ENCODE assay signal across 1 cellular context in the genomic region with DNA sequence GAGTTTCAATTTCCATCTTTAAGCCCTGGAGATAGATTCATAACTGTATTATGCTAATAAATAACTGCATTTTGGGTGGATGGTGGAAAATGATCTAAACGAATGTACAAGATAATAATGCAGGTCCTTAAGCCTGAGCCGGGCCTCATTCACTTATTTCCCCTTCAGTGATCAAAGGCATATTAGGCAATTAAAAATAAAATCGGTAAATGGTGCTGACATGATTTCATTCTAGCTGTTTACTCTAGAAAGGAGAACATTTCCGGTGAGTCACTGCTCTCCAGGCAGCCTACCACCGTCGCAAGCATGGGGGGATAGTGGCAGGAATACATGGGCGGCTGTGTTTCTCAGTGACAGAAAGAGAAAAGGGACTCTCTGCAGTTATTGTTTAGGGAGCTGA.
TF ChIP-seq lines count a peak whose summit lies in the region.

No MANE protein-coding gene starts in this region.

TF ChIP-seq in HEK293, 187 proteins besides CTCF, POLR2A, EP300 and RAD21 (continued from another document):
- TF ChIP-seq, protein P1, sequence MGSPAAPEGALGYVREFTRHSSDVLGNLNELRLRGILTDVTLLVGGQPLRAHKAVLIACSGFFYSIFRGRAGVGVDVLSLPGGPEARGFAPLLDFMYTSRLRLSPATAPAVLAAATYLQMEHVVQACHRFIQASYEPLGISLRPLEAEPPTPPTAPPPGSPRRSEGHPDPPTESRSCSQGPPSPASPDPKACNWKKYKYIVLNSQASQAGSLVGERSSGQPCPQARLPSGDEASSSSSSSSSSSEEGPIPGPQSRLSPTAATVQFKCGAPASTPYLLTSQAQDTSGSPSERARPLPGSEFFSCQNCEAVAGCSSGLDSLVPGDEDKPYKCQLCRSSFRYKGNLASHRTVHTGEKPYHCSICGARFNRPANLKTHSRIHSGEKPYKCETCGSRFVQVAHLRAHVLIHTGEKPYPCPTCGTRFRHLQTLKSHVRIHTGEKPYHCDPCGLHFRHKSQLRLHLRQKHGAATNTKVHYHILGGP (tag by site-specific recombination; IDR thresholded peaks at IDR 0.05), result peak; percentile 52
- TF ChIP-seq ZFP69B (tag by site-specific recombination; IDR thresholded peaks at IDR 0.05) (peak; percentile 85; the same call in 1 of the 2 replicates), ZBTB6 (tag by site-specific recombination; IDR thresholded peaks at IDR 0.05) (no peak), ZNF639 (tag by site-specific recombination; IDR thresholded peaks at IDR 0.05) (peak; percentile 60; the same call in 1 of the 2 replicates)
TF ChIP-seq in HEK293: peak in this region for 34.
